In the genomic region with DNA sequence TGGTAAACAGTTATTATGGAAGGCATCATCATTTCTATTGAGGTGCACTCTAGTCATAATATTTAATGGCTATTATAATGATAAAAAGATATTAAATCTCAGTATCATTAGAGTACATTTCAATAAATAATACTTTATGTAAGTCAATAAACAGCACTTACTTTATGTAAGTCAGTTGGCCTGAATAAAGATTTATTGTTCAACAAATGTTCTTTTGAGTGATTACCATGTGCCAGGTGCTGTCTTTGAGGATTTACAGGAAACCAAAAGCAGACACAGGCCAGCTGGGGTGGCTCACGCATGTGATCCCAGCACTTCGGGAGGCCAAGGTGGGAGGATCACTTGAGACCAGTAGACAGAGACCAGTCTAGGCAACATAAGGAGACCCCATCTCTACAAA, we compare ENCODE assay signal across 35 cellular contexts. TPM values are rescaled to one million over a fixed set of nuclear protein-coding genes. Genes with fewer than 3 reads are reported as not detected.
"Had no signal": no experiment of that assay in that cellular context is flagged by ENCODE, and none has a peak within 500 bp of the region (broad histone marks: within the 10 kb centered on the region; RNA-seq: fewer than 3 reads in every experiment).

No MANE protein-coding gene starts in this region.

- DNase-seq: activated CD4-positive, alpha-beta memory T cell treated with anti-CD3 and anti-CD28 coated beads, Interleukin-2, amount 10 ng/mL, durations not matched to agents 7 days and 5 days; activated CD4-positive, alpha-beta T cell treated with anti-CD3 and anti-CD28 coated beads for 1 hour; activated CD4-positive, alpha-beta T cell treated with anti-CD3 and anti-CD28 coated beads for 36 hours; activated CD4-positive, alpha-beta T cell treated with anti-CD3 and anti-CD28 coated beads for 48 hours; activated CD4-positive, alpha-beta T cell treated with anti-CD3 and anti-CD28 coated beads, Interleukin-2, amount 10 ng/mL, durations not matched to agents 7 days and 5 days; activated CD4-positive, alpha-beta T cell treated with anti-CD3 and anti-CD28 coated beads, Interleukin-2, amount 50 U/mL, for 48 hours; activated CD4-positive, CD25-positive, alpha-beta regulatory T cell; activated CD8-positive, alpha-beta memory T cell treated with anti-CD3 and anti-CD28 coated beads for 24 hours; activated CD8-positive, alpha-beta memory T cell treated with anti-CD3 and anti-CD28 coated beads, Interleukin-2, amount 10 ng/mL, durations not matched to agents 7 days and 5 days; activated CD8-positive, alpha-beta memory T cell treated with anti-CD3 and anti-CD28 coated beads, Interleukin-2, amount 50 U/mL, for 48 hours; activated CD8-positive, alpha-beta T cell treated with anti-CD3 and anti-CD28 coated beads, Interleukin-2, amount 10 ng/mL, durations not matched to agents 7 days and 5 days; activated effector memory CD4-positive, alpha-beta T cell treated with Interleukin-2 at 50 U/mL for 16 hours; activated gamma-delta T cell; activated naive CD4-positive, alpha-beta T cell treated with anti-CD3 and anti-CD28 coated beads, Interleukin-2, amount 10 ng/mL, durations not matched to agents 7 days and 5 days; activated naive CD4-positive, alpha-beta T cell treated with Interleukin-2 at 50 U/mL for 16 hours; activated naive CD8-positive, alpha-beta T cell treated with anti-CD3 and anti-CD28 coated beads for 36 hours; activated T-cell treated with anti-CD3 and anti-CD28 coated beads, Interleukin-2, amount 50 U/mL, for 24 hours; activated T-cell treated with anti-CD3 and anti-CD28 coated beads, Interleukin-2, amount 50 U/mL, for 48 hours; amygdala; anterior cingulate cortex; caudate nucleus; cerebellar nuclear complex; T-helper 1 cell; T-helper 2 cell; T-helper 9 cell; WERI-Rb-1 had no signal

- ATAC-seq: activated CD4-positive, alpha-beta T cell treated with anti-CD3 and anti-CD28 coated beads for 36 hours; activated CD4-positive, CD25-positive, alpha-beta regulatory T cell treated with anti-CD3 and anti-CD28 coated beads, Interleukin-2, amount 50 U/mL, for 24 hours; activated CD8-positive, alpha-beta memory T cell treated with anti-CD3 and anti-CD28 coated beads, Interleukin-2, amount 10 ng/mL, durations not matched to agents 7 days and 5 days; activated CD8-positive, alpha-beta T cell treated with anti-CD3 and anti-CD28 coated beads, Interleukin-2, amount 10 ng/mL, durations not matched to agents 7 days and 5 days; WTC11 had no signal

- H3K9me3 ChIP-seq: ascending aorta had no signal

- H3K27ac ChIP-seq: ascending aorta, cardiac muscle cell, WERI-Rb-1 had no signal

- H3K36me3 ChIP-seq: ascending aorta, cardiac muscle cell, WERI-Rb-1 had no signal

- H3K4me3 ChIP-seq: ascending aorta, cardiac muscle cell had no signal

- FAIRE-seq: bronchial epithelial cell, TTC549 had no signal

- H3K4me1 ChIP-seq: ascending aorta had no signal

- H3K27me3 ChIP-seq: ascending aorta, cardiac muscle cell had no signal

RNA-seq across cellular contexts. Expression of gene NKG7, which starts 5.0 kb away (rescaled TPM):
- total RNA-seq: bronchial epithelial cell, cardiac muscle cell, chondrocyte had no signal

RNA-seq across cellular contexts. Expression of gene CLDND2, which starts 8.6 kb away (rescaled TPM):
- total RNA-seq: ascending aorta, bronchial epithelial cell, chondrocyte had no signal

RNA-seq across cellular contexts. Expression of gene LIM2, which starts 10.4 kb away (rescaled TPM):
- total RNA-seq: activated CD4-positive, alpha-beta memory T cell treated with anti-CD3 and anti-CD28 coated beads, Interleukin-2, amount 10 ng/mL, durations not matched to agents 7 days and 5 days; activated CD4-positive, alpha-beta T cell treated with anti-CD3 and anti-CD28 coated beads, Interleukin-2, amount 10 ng/mL, durations not matched to agents 7 days and 5 days; activated CD8-positive, alpha-beta T cell treated with anti-CD3 and anti-CD28 coated beads, Interleukin-2, amount 10 ng/mL, durations not matched to agents 7 days and 5 days; activated naive CD8-positive, alpha-beta T cell treated with anti-CD3 and anti-CD28 coated beads for 36 hours; activated T-helper 2 cell treated with anti-CD3 and anti-CD28 coated beads, Interferon-gamma antibody, Interleukin-2, Interleukin-4, amounts not matched to agents 10 μg/mL and 5 μg/mL and 100 μg/mL, durations not matched to agents 14 hours and 24 hours and 36 hours; ascending aorta; bronchial epithelial cell; cardiac muscle cell; chondrocyte; WTC11 had no signal
- polyA plus RNA-seq: adipose tissue, cardiac muscle cell had no signal

RNA-seq across cellular contexts. Expression of gene C19orf84, which starts 13.0 kb away (rescaled TPM):
- total RNA-seq: activated CD4-positive, alpha-beta memory T cell treated with anti-CD3 and anti-CD28 coated beads, Interleukin-2, amount 10 ng/mL, durations not matched to agents 7 days and 5 days; activated CD4-positive, alpha-beta T cell treated with anti-CD3 and anti-CD28 coated beads, Interleukin-2, amount 10 ng/mL, durations not matched to agents 7 days and 5 days; activated CD8-positive, alpha-beta memory T cell treated with anti-CD3 and anti-CD28 coated beads, Interleukin-2, amount 10 ng/mL, durations not matched to agents 7 days and 5 days; activated CD8-positive, alpha-beta T cell treated with anti-CD3 and anti-CD28 coated beads, Interleukin-2, amount 10 ng/mL, durations not matched to agents 7 days and 5 days; ascending aorta; bronchial epithelial cell; cardiac muscle cell; chondrocyte had no signal
- polyA plus RNA-seq: cardiac muscle cell had no signal
